In the genomic region with DNA sequence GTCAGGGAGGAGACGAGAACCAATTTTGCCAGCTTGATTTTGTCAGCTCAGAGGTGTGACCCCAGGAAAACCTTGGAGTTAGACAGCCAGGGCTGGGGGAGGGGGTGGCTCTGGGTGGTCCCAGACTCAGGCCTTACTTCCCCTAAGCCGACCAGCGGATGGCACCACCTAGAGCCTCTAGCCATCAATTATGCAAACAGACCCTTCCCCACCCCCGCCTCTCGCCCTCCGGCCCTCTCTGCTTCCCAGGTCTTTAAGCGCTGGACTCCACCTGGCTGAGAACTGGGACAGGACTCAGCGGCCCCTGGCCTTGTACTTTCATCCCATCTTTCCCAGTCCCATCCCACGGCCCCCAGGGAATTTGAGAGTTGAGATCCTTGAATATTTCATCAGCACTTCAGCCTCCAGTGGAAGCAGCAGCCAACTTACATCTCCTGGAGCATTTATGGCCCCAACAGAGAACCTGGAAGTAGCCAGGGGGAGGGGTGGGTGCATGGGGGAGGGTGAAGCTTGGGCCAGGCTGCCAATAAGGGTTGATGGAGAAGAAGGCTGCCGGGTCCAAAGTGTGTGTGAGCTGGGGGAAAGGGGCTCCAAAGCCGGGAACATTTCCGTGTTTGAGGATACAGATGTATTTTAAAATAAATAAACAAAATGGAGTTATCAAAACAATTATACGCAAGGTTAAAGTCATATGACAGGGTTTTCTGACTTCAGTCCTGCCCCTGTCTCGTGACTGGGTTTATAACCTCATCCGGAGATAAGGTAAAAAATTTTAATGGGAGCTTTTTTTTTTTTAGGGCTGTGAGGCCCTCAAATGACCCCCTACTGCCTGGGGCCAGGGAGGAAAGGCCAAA, we compare ENCODE assay signal across 1 cellular context.
TF ChIP-seq lines count a peak whose summit lies in the region.

No MANE protein-coding gene starts in this region.

TF ChIP-seq in K562, 482 proteins besides CTCF, POLR2A, EP300 and RAD21 (continues in another document):
- TF ChIP-seq XRCC3 (IDR thresholded peaks at IDR 0.05) (no peak), MITF (IDR thresholded peaks at IDR 0.05) (0 out of 2 replicates have a peak, but pooled peaks have one; percentile 19), ZBTB7A (IDR thresholded peaks at IDR 0.05; ENCODE audit: borderline replicate concordance, control insufficient read depth, low read depth, low read length) (peak; percentile 68), NFRKB (IDR thresholded peaks at IDR 0.05; ENCODE audit: low read depth) (peak; percentile 46), EGR1 (conservative IDR thresholded peaks at IDR 0.05) (peak; percentile 32; the same call in 1 of the 2 replicates), RAD51 (IDR thresholded peaks at IDR 0.05; ENCODE audit: borderline replicate concordance, low read depth) (peak; percentile 72; the same call in 1 of the 2 replicates), CBX2 (IDR thresholded peaks at IDR 0.05; ENCODE audit: insufficient read depth, low read length, poor library complexity, severe bottlenecking) (no peak), RBM34 (IDR thresholded peaks at IDR 0.05; ENCODE audit: borderline replicate concordance, insufficient read depth, low read length) (no peak), ETV1 (tag; conservative IDR thresholded peaks at IDR 0.05; ENCODE audit: low read depth) (peak; percentile 81), GTF2E2 (tag; IDR thresholded peaks at IDR 0.05) (no peak), LEF1 (IDR thresholded peaks at IDR 0.05) (peak; percentile 35; the same call in 1 of the 2 replicates), HINFP (tag; conservative IDR thresholded peaks at IDR 0.05; ENCODE audit: low read depth) (no peak), ZNF766 (CRISPR knock-in tag; conservative IDR thresholded peaks at IDR 0.05) (0 out of 2 replicates have a peak, but pooled peaks have one; percentile 25), KDM1A (IDR thresholded peaks at IDR 0.05) (peak in 1 of 2 experiments; percentile 55; a peak in 1 of 4 replicates), ZNF395 (CRISPR knock-in tag; IDR thresholded peaks at IDR 0.05) (peak; percentile 85; the same call in 1 of the 2 replicates), ZNF830 (CRISPR knock-in tag; IDR thresholded peaks at IDR 0.05) (no peak), ELF1 (tag; IDR thresholded peaks at IDR 0.05) (0 out of 2 replicates have a peak, but pooled peaks have one; percentile 6), TFE3 (CRISPR knock-in tag; IDR thresholded peaks at IDR 0.05) (peak; percentile 50; the same call in 1 of the 2 replicates), SIRT6 (IDR thresholded peaks at IDR 0.05; ENCODE audit: low read depth, low read length) (no peak), ADNP (tag; IDR thresholded peaks at IDR 0.05) (0 out of 2 replicates have a peak, but pooled peaks have one; percentile 21), HMG20B (CRISPR knock-in tag; IDR thresholded peaks at IDR 0.05) (no peak), ZBTB34 (CRISPR knock-in tag; IDR thresholded peaks at IDR 0.05) (no peak), ZNF644 (tag; IDR thresholded peaks at IDR 0.05; ENCODE audit: low read depth) (peak; percentile 22; the same call in 1 of the 2 replicates), ELF2 (CRISPR knock-in tag; IDR thresholded peaks at IDR 0.05) (no peak), DMBX1 (CRISPR knock-in tag; IDR thresholded peaks at IDR 0.05; ENCODE audit: borderline replicate concordance) (0 out of 2 replicates have a peak, but pooled peaks have one; percentile 11), IFI16 (CRISPR knock-in tag; IDR thresholded peaks at IDR 0.05) (0 out of 2 replicates have a peak, but pooled peaks have one; percentile 6), TRIM25 (IDR thresholded peaks at IDR 0.05; ENCODE audit: borderline replicate concordance) (no peak), ZNF444 (CRISPR knock-in tag; IDR thresholded peaks at IDR 0.05) (peak; percentile 78; the same call in 1 of the 2 replicates), PHB2 (IDR thresholded peaks at IDR 0.05; ENCODE audit: low read depth) (no peak), BHLHE40 (IDR thresholded peaks at IDR 0.05; ENCODE audit: low read length) (peak; percentile 75; the same call in 1 of the 2 replicates), ATF7 (IDR thresholded peaks at IDR 0.05) (0 out of 2 replicates have a peak, but pooled peaks have one; percentile 13), NR2C2 (CRISPR knock-in tag; IDR thresholded peaks at IDR 0.05) (no peak), NR2C2 (tag; IDR thresholded peaks at IDR 0.05) (peak; percentile 66), NEUROD1 (IDR thresholded peaks at IDR 0.05; ENCODE audit: borderline replicate concordance, low read depth, low read length, partially characterized antibody) (peak; percentile 27), BMI1 (IDR thresholded peaks at IDR 0.05; ENCODE audit: low read length) (no peak), DDX20 (tag; IDR thresholded peaks at IDR 0.05; ENCODE audit: low read depth) (peak; percentile 13; the same call in 1 of the 2 replicates)
- TF ChIP-seq, protein P1, sequence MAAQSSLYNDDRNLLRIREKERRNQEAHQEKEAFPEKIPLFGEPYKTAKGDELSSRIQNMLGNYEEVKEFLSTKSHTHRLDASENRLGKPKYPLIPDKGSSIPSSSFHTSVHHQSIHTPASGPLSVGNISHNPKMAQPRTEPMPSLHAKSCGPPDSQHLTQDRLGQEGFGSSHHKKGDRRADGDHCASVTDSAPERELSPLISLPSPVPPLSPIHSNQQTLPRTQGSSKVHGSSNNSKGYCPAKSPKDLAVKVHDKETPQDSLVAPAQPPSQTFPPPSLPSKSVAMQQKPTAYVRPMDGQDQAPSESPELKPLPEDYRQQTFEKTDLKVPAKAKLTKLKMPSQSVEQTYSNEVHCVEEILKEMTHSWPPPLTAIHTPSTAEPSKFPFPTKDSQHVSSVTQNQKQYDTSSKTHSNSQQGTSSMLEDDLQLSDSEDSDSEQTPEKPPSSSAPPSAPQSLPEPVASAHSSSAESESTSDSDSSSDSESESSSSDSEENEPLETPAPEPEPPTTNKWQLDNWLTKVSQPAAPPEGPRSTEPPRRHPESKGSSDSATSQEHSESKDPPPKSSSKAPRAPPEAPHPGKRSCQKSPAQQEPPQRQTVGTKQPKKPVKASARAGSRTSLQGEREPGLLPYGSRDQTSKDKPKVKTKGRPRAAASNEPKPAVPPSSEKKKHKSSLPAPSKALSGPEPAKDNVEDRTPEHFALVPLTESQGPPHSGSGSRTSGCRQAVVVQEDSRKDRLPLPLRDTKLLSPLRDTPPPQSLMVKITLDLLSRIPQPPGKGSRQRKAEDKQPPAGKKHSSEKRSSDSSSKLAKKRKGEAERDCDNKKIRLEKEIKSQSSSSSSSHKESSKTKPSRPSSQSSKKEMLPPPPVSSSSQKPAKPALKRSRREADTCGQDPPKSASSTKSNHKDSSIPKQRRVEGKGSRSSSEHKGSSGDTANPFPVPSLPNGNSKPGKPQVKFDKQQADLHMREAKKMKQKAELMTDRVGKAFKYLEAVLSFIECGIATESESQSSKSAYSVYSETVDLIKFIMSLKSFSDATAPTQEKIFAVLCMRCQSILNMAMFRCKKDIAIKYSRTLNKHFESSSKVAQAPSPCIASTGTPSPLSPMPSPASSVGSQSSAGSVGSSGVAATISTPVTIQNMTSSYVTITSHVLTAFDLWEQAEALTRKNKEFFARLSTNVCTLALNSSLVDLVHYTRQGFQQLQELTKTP (IDR thresholded peaks at IDR 0.05; ENCODE audit: low read depth in 1 of 2, partially characterized antibody in 2 of 2), result peak in 1 of 2 experiments; percentile 8
- TF ChIP-seq, protein P2, sequence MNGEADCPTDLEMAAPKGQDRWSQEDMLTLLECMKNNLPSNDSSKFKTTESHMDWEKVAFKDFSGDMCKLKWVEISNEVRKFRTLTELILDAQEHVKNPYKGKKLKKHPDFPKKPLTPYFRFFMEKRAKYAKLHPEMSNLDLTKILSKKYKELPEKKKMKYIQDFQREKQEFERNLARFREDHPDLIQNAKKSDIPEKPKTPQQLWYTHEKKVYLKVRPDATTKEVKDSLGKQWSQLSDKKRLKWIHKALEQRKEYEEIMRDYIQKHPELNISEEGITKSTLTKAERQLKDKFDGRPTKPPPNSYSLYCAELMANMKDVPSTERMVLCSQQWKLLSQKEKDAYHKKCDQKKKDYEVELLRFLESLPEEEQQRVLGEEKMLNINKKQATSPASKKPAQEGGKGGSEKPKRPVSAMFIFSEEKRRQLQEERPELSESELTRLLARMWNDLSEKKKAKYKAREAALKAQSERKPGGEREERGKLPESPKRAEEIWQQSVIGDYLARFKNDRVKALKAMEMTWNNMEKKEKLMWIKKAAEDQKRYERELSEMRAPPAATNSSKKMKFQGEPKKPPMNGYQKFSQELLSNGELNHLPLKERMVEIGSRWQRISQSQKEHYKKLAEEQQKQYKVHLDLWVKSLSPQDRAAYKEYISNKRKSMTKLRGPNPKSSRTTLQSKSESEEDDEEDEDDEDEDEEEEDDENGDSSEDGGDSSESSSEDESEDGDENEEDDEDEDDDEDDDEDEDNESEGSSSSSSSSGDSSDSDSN (IDR thresholded peaks at IDR 0.05; ENCODE audit: borderline replicate concordance in 1 of 2, low read depth in 2 of 2, low read length in 2 of 2), result 0 out of 4 replicates have a peak, but pooled peaks of 1 of the 2 experiments have one; percentile 27
- TF ChIP-seq, protein P3, sequence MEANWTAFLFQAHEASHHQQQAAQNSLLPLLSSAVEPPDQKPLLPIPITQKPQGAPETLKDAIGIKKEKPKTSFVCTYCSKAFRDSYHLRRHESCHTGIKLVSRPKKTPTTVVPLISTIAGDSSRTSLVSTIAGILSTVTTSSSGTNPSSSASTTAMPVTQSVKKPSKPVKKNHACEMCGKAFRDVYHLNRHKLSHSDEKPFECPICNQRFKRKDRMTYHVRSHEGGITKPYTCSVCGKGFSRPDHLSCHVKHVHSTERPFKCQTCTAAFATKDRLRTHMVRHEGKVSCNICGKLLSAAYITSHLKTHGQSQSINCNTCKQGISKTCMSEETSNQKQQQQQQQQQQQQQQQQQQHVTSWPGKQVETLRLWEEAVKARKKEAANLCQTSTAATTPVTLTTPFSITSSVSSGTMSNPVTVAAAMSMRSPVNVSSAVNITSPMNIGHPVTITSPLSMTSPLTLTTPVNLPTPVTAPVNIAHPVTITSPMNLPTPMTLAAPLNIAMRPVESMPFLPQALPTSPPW (CRISPR knock-in tag; IDR thresholded peaks at IDR 0.05), result peak; percentile 40; the same call in 1 of the 2 replicates
